In the genomic region with DNA sequence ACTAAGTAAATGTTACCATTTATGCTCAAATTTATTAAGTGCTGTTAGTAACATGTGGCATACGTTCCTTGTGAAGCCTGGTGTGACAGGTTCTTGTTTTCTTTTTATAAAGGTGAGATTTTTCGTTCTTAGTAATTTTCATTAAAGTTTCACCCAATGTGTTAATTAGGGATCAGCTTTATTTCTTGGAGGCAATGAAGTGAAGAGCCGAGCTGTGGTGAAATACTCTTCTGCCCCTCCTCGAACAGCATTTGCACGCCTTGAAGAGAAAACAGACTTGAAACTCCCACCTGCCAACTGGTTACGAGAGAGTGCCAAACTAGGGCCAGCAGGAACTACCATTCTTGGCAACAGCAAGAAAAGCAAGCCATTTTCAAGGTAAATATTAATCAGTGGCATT, we compare ENCODE assay signal across 10 cellular contexts. TPM values are rescaled to one million over a fixed set of nuclear protein-coding genes. Genes with fewer than 3 reads are reported as not detected.
DNase-seq lines count a peak whose midpoint lies in the region; ATAC-seq and TF ChIP-seq lines count a peak whose summit lies in the region.
"Had no signal": no experiment of that assay in that cellular context is flagged by ENCODE, and none has a peak within 500 bp of the region (broad histone marks: within the 10 kb centered on the region; RNA-seq: fewer than 3 reads in every experiment).

No MANE protein-coding gene starts in this region.

- H3K36me3 ChIP-seq in MM.1S (replicated peaks; ENCODE audit: insufficient read depth, low read length) (peaks cover 29% of the 10 kb centered on the region), lower lobe of right lung (peaks cover 51% of the 10 kb centered on the region)

- peaks cover 17% of the 10 kb centered on the region for H3F3A ChIP-seq in MM.1S (ENCODE audit: insufficient read depth, low read length)

- intact Hi-C loops in lower lobe of right lung (cut with DNase I): no loop called here

- no peaks in the 10 kb centered on the region for H3K9me3 ChIP-seq in MM.1S (replicated peaks; ENCODE audit: insufficient read depth, low read length)
- H3K9me3 ChIP-seq in lower lobe of right lung: no peaks in the 10 kb centered on the region

- peak overlapping the region; percentile 50; the same call in 1 of the 2 replicates for H3K27ac ChIP-seq in MM.1S (ENCODE audit: low read length)
- H3K27ac ChIP-seq in lower lobe of right lung: no peak overlapping the region

- no peaks in the 10 kb centered on the region for H3K27me3 ChIP-seq in MM.1S (replicated peaks; ENCODE audit: insufficient read depth, low read length)
- no peaks in the 10 kb centered on the region for H3K27me3 ChIP-seq in lower lobe of right lung (ENCODE audit: low read depth)

- H2AFZ ChIP-seq in MM.1S (ENCODE audit: low read length): no peak overlapping the region

- TF ChIP-seq CTCF in MM.1S (IDR thresholded peaks at IDR 0.05; ENCODE audit: low read length): no peak
- no peak for TF ChIP-seq CTCF in lower lobe of right lung (IDR thresholded peaks at IDR 0.05)

- no peaks in the 10 kb centered on the region for H4K20me1 ChIP-seq in MM.1S (ENCODE audit: insufficient read depth, low read length)

- H3K4me3 ChIP-seq in MM.1S (ENCODE audit: low read length): peak overlapping the region; percentile 97
- peak overlapping the region; percentile 93 for H3K4me3 ChIP-seq in lower lobe of right lung

- peak overlapping the region; percentile 94; the same call in 1 of the 2 replicates for H3K9ac ChIP-seq in MM.1S (ENCODE audit: low read length)

- ATAC-seq in GM18502 (IDR thresholded peaks at IDR 0.05; ENCODE audit: poor library complexity, unreplicated experiment) (peak; percentile 28), GM21619 (IDR thresholded peaks at IDR 0.05; ENCODE audit: unreplicated experiment) (peak; percentile 46), lower lobe of right lung (no peak)

- H3K4me1 ChIP-seq in MM.1S (ENCODE audit: low read length) (peaks cover 15% of the 10 kb centered on the region), lower lobe of right lung (peaks cover 16% of the 10 kb centered on the region)

- DNase-seq in MM.1S: peak; percentile 62
- no peak for DNase-seq in lower lobe of right lung
- no peak for DNase-seq in NCI-H2227 treated with DMSO at 0.1 percent for 48 hours (lab: John Stamatoyannopoulos, UW)
- no peak for DNase-seq in SW 1271 (lab: John Stamatoyannopoulos, UW)
- no peak for DNase-seq in effector CD8-positive, alpha-beta T cell (lab: John Stamatoyannopoulos, UW)
- DNase-seq in A172 (ENCODE audit: low spot score): no peak
- DNase-seq: activated CD8-positive, alpha-beta memory T cell treated with anti-CD3 and anti-CD28 coated beads for 24 hours; HCEC 1CT had no signal

- H3K9me2 ChIP-seq in MM.1S (replicated peaks; ENCODE audit: insufficient read depth, low read length): no peaks in the 10 kb centered on the region

- peaks cover 64% of the 10 kb centered on the region for H3K79me2 ChIP-seq in MM.1S (ENCODE audit: low read length)

- peak overlapping the region; percentile 83 for H3K4me2 ChIP-seq in MM.1S (ENCODE audit: low read depth, low read length)

RNA-seq across cellular contexts. Expression of gene EDRF1, which starts 1.5 kb away (rescaled TPM):
- total RNA-seq in lower lobe of right lung: 18.1 TPM
- total RNA-seq in A172 (2014; rRNA removed; shearing (Covaris generic)): 16.5 and 17.5 TPM in 2 replicates

RNA-seq across cellular contexts. Expression of gene TEX36, which starts 38.1 kb away (rescaled TPM):
- total RNA-seq in lower lobe of right lung: not detected
- total RNA-seq in A172 (2014; rRNA removed; shearing (Covaris generic)): not detected in 2 replicates

RNA-seq across cellular contexts. Expression of gene MMP21, which starts 54.6 kb away (rescaled TPM):
- not detected for total RNA-seq in lower lobe of right lung
- not detected in 2 replicates for total RNA-seq in A172 (2014; rRNA removed; shearing (Covaris generic))

Comparison
In these comparisons a context has a peak if more than half of its experiments do, and no peak if none do; other contexts are left out.
1. ATAC-seq: peak in GM18502 (single experiment) and GM21619 (single experiment); none in lower lobe of right lung (0 of 2).